ENCODE assay signal across 8 cellular contexts in genomic region chr1:21302747-21303715, GRCh38. TPM values are rescaled to one million over a fixed set of nuclear protein-coding genes. Genes with fewer than 3 reads are reported as not detected.
A peak's percentile ranks its signal among the peaks of the same experiment; 100 is the strongest.
DNase-seq lines count a peak whose midpoint lies in the region; ATAC-seq, FAIRE-seq and TF ChIP-seq lines count a peak whose summit lies in the region.

No MANE protein-coding gene starts in this region.

- DNase-seq in Daoy (ENCODE audit: low read depth) = peak; percentile 78
- DNase-seq in NCI-H82 treated with DMSO at 0.1 percent for 48 hours (lab: John Stamatoyannopoulos, UW; ENCODE audit: unreplicated experiment) = peak; percentile 66
- DNase-seq in esophagus squamous epithelium (lab: John Stamatoyannopoulos, UW) = no peak
- no peak for DNase-seq in psoas muscle
- no peak for DNase-seq in frontal cortex (ENCODE audit: low spot score in 2 of 2)
- DNase-seq in activated T-cell treated with anti-CD3 and anti-CD28 coated beads for 4 hours = no peak

- no peaks in the 10 kb centered on the region for H3K9me3 ChIP-seq in esophagus squamous epithelium
- H3K9me3 ChIP-seq in psoas muscle = no peaks in the 10 kb centered on the region

- TF ChIP-seq CTCF in esophagus squamous epithelium (IDR thresholded peaks at IDR 0.05) (no peak), psoas muscle (IDR thresholded peaks at IDR 0.05) (no peak)

- intact Hi-C loops in esophagus squamous epithelium (cut with DNase I) (no loop called here), psoas muscle (cut with DNase I) (no loop called here)

- H3K36me3 ChIP-seq in esophagus squamous epithelium (no peaks in the 10 kb centered on the region), psoas muscle (ENCODE audit: insufficient read depth in 1 of 2, low read depth in 1 of 2) (no peaks in the 10 kb centered on the region)

- FAIRE-seq in frontal cortex (lab: Jason Lieb, UNC) = no peak

- H3K27me3 ChIP-seq in esophagus squamous epithelium (peaks cover 0 to 9% (median 0%) of the 10 kb centered on the region in 4 donors), psoas muscle (ENCODE audit: insufficient read depth in 3 of 3, low read length in 2 of 3) (no peaks in the 10 kb centered on the region)

- H3K27ac ChIP-seq in esophagus squamous epithelium = peak overlapping the region; percentile 13 to 66 (median 47)
- H3K27ac ChIP-seq in psoas muscle = no peak overlapping the region

- H3K4me3 ChIP-seq in esophagus squamous epithelium (no peak overlapping the region), psoas muscle (no peak overlapping the region)

- TF ChIP-seq POLR2A in esophagus squamous epithelium (IDR thresholded peaks at IDR 0.05) = no peak

- ATAC-seq in psoas muscle (peak; percentile 26 to 54 (median 40)), HG02840 (IDR thresholded peaks at IDR 0.05; ENCODE audit: low FRiP score, unreplicated experiment) (no peak), HG03175 (IDR thresholded peaks at IDR 0.05; ENCODE audit: unreplicated experiment) (no peak)

- H3K4me1 ChIP-seq in esophagus squamous epithelium = peaks cover 24 to 86% (median 44%) of the 10 kb centered on the region in 3 donors
- H3K4me1 ChIP-seq in psoas muscle = peaks cover 7% of the 10 kb centered on the region

- 29 to 38% methylated on average over 5 to 11 of the region's 11 CpGs for WGBS in esophagus squamous epithelium, 2 donors
- 40 to 62% (median 43%) methylated on average over 11 of the region's 11 CpGs for whole genome bisulfite sequencing in psoas muscle, 3 donors

RNA-seq across cellular contexts. Expression of gene ECE1, which starts 12.8 kb away (rescaled TPM):
- 59.8 and 69.8 TPM in 2 replicates for total RNA-seq in Daoy (2014; rRNA removed; shearing (Covaris generic))
- total RNA-seq in esophagus squamous epithelium (10 to 100 TPM; 11.3 to 42.2 (median 24.1) TPM), psoas muscle (10 to 100 TPM; 12.3 to 24.9 (median 19.0) TPM), frontal cortex (8.2 TPM)
- polyA plus RNA-seq in psoas muscle = 10 to 100 TPM; 12.2 to 14.6 (median 13.2) TPM

Comparison
In these comparisons a context has a peak if more than half of its experiments do, and no peak if none do; other contexts are left out.
1. DNase-seq: peak in Daoy (single experiment) and NCI-H82 treated with DMSO at 0.1 percent for 48 hours (single experiment); none in esophagus squamous epithelium (single experiment), psoas muscle (0 of 2), frontal cortex (0 of 2) and activated T-cell treated with anti-CD3 and anti-CD28 coated beads for 4 hours (single experiment).
2. ATAC-seq: peak in psoas muscle (4 of 4); none in HG02840 (single experiment) and HG03175 (single experiment).